Comparison of ENCODE assay signal across 13 cellular contexts in genomic region chr18:12318334-12318697, GRCh38. TPM values are rescaled to one million over a fixed set of nuclear protein-coding genes. Genes with fewer than 3 reads are reported as not detected.
DNase-seq lines count a peak whose midpoint lies in the region; ATAC-seq and TF ChIP-seq lines count a peak whose summit lies in the region.
"Had no signal": no experiment of that assay in that cellular context is flagged by ENCODE, and none has a peak within 500 bp of the region (broad histone marks: within the 10 kb centered on the region; RNA-seq: fewer than 3 reads in every experiment).

No MANE protein-coding gene starts in this region.

- H3K27ac Mint-ChIP-seq in IgD-negative memory B cell (peak overlapping the region; percentile 32 to 88 (median 40)), chondrocyte (ENCODE audit: unreplicated experiment) (peak overlapping the region; percentile 74), memory B cell (peak overlapping the region; percentile 86)
- no peak overlapping the region for H3K27ac Mint-ChIP-seq in activated T-cell treated with anti-CD3 and anti-CD28 coated beads, Interleukin-2, amount 50 U/mL, for 24 hours
- H3K27ac Mint-ChIP-seq: T-helper 1 cell treated with Interleukin-12 subunit alpha and Interleukin-12 subunit beta and Interleukin-4 antibody, amounts not matched to agents 30 μg/mL and 1 μg/mL, for 36 hours had no signal

- no peak for TF ChIP-seq EP300 in suprapubic skin (IDR thresholded peaks at IDR 0.05)

- DNase-seq in chondrocyte (ENCODE audit: low spot score) (no peak), memory B cell (ENCODE audit: low spot score in 2 of 2) (no peak), suprapubic skin (ENCODE audit: low spot score in 2 of 2) (no peak), T1000 (lab: John Stamatoyannopoulos, UW) (no peak)
- no peak for DNase-seq in activated T-cell treated with anti-CD3 and anti-CD28 coated beads, Interleukin-2, amount 50 U/mL, for 24 hours
- no peak for DNase-seq in NK-92 treated with Interleukin-12 subunit alpha and Interleukin-12 subunit beta, amount 100 ng/mL, for 24 hours (lab: John Stamatoyannopoulos, UW)
- no peak for DNase-seq in activated CD4-positive, alpha-beta T cell treated with anti-CD3 and anti-CD28 coated beads, Interleukin-2, amount 50 U/mL, for 48 hours
- DNase-seq: NCI-H446 treated with DMSO at 0.1 percent for 48 hours; nucleus accumbens; stimulated activated CD4-positive, alpha-beta T cell treated with anti-CD3 and anti-CD28 coated beads, Interleukin-4, amount 100 ng/mL, for 24 hours had no signal

- H3K4me1 Mint-ChIP-seq in IgD-negative memory B cell (peaks cover 37 to 44% (median 38%) of the 10 kb centered on the region in 3 donors), chondrocyte (ENCODE audit: low read depth) (peaks cover 63% of the 10 kb centered on the region), memory B cell (peaks cover 32% of the 10 kb centered on the region)
- no peaks in the 10 kb centered on the region for H3K4me1 Mint-ChIP-seq in activated T-cell treated with anti-CD3 and anti-CD28 coated beads, Interleukin-2, amount 50 U/mL, for 24 hours (ENCODE audit: low read depth)

- H3K9me3 Mint-ChIP-seq in IgD-negative memory B cell: peaks cover 0 to 1% (median 0%) of the 10 kb centered on the region in 3 donors
- no peaks in the 10 kb centered on the region for H3K9me3 Mint-ChIP-seq in chondrocyte (ENCODE audit: low read depth)
- no peaks in the 10 kb centered on the region for H3K9me3 Mint-ChIP-seq in memory B cell
- no peaks in the 10 kb centered on the region for H3K9me3 Mint-ChIP-seq in activated T-cell treated with anti-CD3 and anti-CD28 coated beads, Interleukin-2, amount 50 U/mL, for 24 hours
- H3K9me3 Mint-ChIP-seq: T-helper 1 cell treated with Interleukin-12 subunit alpha and Interleukin-12 subunit beta and Interleukin-4 antibody, amounts not matched to agents 30 μg/mL and 1 μg/mL, for 36 hours had no signal

- no peaks in the 10 kb centered on the region for H3K27me3 ChIP-seq in suprapubic skin

- no peaks in the 10 kb centered on the region for H3K9me3 ChIP-seq in suprapubic skin

- peaks cover 56% of the 10 kb centered on the region for H3K4me1 ChIP-seq in suprapubic skin

- TF ChIP-seq CTCF in chondrocyte (IDR thresholded peaks at IDR 0.05): no peak
- no peak for TF ChIP-seq CTCF in suprapubic skin (IDR thresholded peaks at IDR 0.05)

- no peak for TF ChIP-seq POLR2A in suprapubic skin (IDR thresholded peaks at IDR 0.05)

- H3K4me3 Mint-ChIP-seq in IgD-negative memory B cell (peak overlapping the region in 3 of 4 donors; percentile 9 to 86 (median 25)), chondrocyte (ENCODE audit: unreplicated experiment) (no peak overlapping the region), memory B cell (peak overlapping the region; percentile 33)
- H3K4me3 Mint-ChIP-seq in activated T-cell treated with anti-CD3 and anti-CD28 coated beads, Interleukin-2, amount 50 U/mL, for 24 hours: no peak overlapping the region
- H3K4me3 Mint-ChIP-seq: T-helper 1 cell treated with Interleukin-12 subunit alpha and Interleukin-12 subunit beta and Interleukin-4 antibody, amounts not matched to agents 30 μg/mL and 1 μg/mL, for 36 hours had no signal

- H3K27me3 Mint-ChIP-seq in IgD-negative memory B cell (no peaks in the 10 kb centered on the region), chondrocyte (ENCODE audit: low read depth) (no peaks in the 10 kb centered on the region), memory B cell (no peaks in the 10 kb centered on the region)
- no peaks in the 10 kb centered on the region for H3K27me3 Mint-ChIP-seq in activated T-cell treated with anti-CD3 and anti-CD28 coated beads, Interleukin-2, amount 50 U/mL, for 24 hours

- peak overlapping the region; percentile 39 for H3K27ac ChIP-seq in suprapubic skin

- H3K36me3 Mint-ChIP-seq in IgD-negative memory B cell: no peaks in the 10 kb centered on the region
- H3K36me3 Mint-ChIP-seq in chondrocyte (ENCODE audit: low read depth): peaks cover 36% of the 10 kb centered on the region
- H3K36me3 Mint-ChIP-seq in memory B cell: no peaks in the 10 kb centered on the region
- peaks cover 13% of the 10 kb centered on the region for H3K36me3 Mint-ChIP-seq in activated T-cell treated with anti-CD3 and anti-CD28 coated beads, Interleukin-2, amount 50 U/mL, for 24 hours (ENCODE audit: low read depth)

- no peak overlapping the region for H3K4me3 ChIP-seq in suprapubic skin

- peaks cover 30% of the 10 kb centered on the region for H3K36me3 ChIP-seq in suprapubic skin

- peak; percentile 17 for ATAC-seq in memory B cell (ENCODE audit: low read depth)
- ATAC-seq: HCT116 had no signal

- WGBS in suprapubic skin: 46% methylated on average over 5 of the region's 5 CpGs

RNA-seq across cellular contexts. Expression of gene TUBB6, which starts 10.3 kb away (rescaled TPM):
- polyA plus RNA-seq in IgD-negative memory B cell: 25.1 TPM
- total RNA-seq in chondrocyte: 196 to 204 TPM (median 198 TPM) in 3 replicates
- 100 to 1,000 TPM; 211 to 298 (median 220) TPM for total RNA-seq in suprapubic skin

RNA-seq across cellular contexts. Expression of gene AFG3L2, which starts 58.7 kb away (rescaled TPM):
- polyA plus RNA-seq in IgD-negative memory B cell: 27.9 TPM
- total RNA-seq in chondrocyte: 36.2 to 38.5 TPM (median 37.0 TPM) in 3 replicates
- 10 to 100 TPM; 53.0 to 62.8 (median 57.9) TPM for total RNA-seq in suprapubic skin

Comparison
In these comparisons a context has a peak if more than half of its experiments do, and no peak if none do; other contexts are left out.
1. H3K4me3 Mint-ChIP-seq: peak in IgD-negative memory B cell (3 of 4) and memory B cell (single experiment); none in chondrocyte (single experiment) and activated T-cell treated with anti-CD3 and anti-CD28 coated beads, Interleukin-2, amount 50 U/mL, for 24 hours (single experiment).